Comparison of ENCODE assay signal across 1 cellular context in genomic region chr1:211612786-211613107, GRCh38.
TF ChIP-seq lines count a peak whose summit lies in the region.

No MANE protein-coding gene starts in this region.

TF ChIP-seq in GM23338, 12 proteins besides CTCF, POLR2A, EP300 and RAD21 (continued from another document):
- TF ChIP-seq ZNF462 (CRISPR knock-in tag; IDR thresholded peaks at IDR 0.05) = no peak
- no peak for TF ChIP-seq REST (IDR thresholded peaks at IDR 0.05; ENCODE audit: unreplicated experiment)
- TF ChIP-seq ZNF114 (CRISPR knock-in tag; IDR thresholded peaks at IDR 0.05) = no peak
- TF ChIP-seq EZH2phosphoT487 (IDR thresholded peaks at IDR 0.05; ENCODE audit: unreplicated experiment) = no peak
- TF ChIP-seq, protein P1, sequence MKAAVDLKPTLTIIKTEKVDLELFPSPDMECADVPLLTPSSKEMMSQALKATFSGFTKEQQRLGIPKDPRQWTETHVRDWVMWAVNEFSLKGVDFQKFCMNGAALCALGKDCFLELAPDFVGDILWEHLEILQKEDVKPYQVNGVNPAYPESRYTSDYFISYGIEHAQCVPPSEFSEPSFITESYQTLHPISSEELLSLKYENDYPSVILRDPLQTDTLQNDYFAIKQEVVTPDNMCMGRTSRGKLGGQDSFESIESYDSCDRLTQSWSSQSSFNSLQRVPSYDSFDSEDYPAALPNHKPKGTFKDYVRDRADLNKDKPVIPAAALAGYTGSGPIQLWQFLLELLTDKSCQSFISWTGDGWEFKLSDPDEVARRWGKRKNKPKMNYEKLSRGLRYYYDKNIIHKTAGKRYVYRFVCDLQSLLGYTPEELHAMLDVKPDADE (IDR thresholded peaks at IDR 0.05) = no peak
- TF ChIP-seq ZNF331 (CRISPR knock-in tag; IDR thresholded peaks at IDR 0.05; ENCODE audit: low read depth) = no peak
- TF ChIP-seq EZH2 (IDR thresholded peaks at IDR 0.05; ENCODE audit: low read depth, unreplicated experiment) = no peak
- TF ChIP-seq STAT1 (IDR thresholded peaks at IDR 0.05; ENCODE audit: unreplicated experiment) = no peak
